13 cellular contexts compared by ENCODE assay signal in genomic region chr19:4360641-4361151, GRCh38. TPM values are rescaled to one million over a fixed set of nuclear protein-coding genes. Genes with fewer than 3 reads are reported as not detected.
A peak's percentile ranks its signal among the peaks of the same experiment; 100 is the strongest.
DNase-seq lines count a peak whose midpoint lies in the region; ATAC-seq and TF ChIP-seq lines count a peak whose summit lies in the region.
"Had no signal": no experiment of that assay in that cellular context is flagged by ENCODE, and none has a peak within 500 bp of the region (broad histone marks: within the 10 kb centered on the region; RNA-seq: fewer than 3 reads in every experiment).

No MANE protein-coding gene starts in this region.

- DNase-seq in PC-3: no peak
- DNase-seq in endodermal cell: peak; percentile 73
- DNase-seq in osteocyte (ENCODE audit: extremely low spot score, unreplicated experiment): no peak
- no peak for DNase-seq in NCI-H510A (lab: John Stamatoyannopoulos, UW)
- no peak for DNase-seq in NCI-H526 (lab: John Stamatoyannopoulos, UW)
- DNase-seq: activated CD4-positive, alpha-beta T cell treated with anti-CD3 and anti-CD28 coated beads, Interleukin-2, amount 50 U/mL, for 1 hour; activated gamma-delta T cell treated with Interleukin-2 at 50 U/mL for 16 hours; CD8-positive, alpha-beta T cell; cerebellar nuclear complex; NCI-H2171 treated with DMSO at 0.1 percent for 48 hours; OCI-M1 had no signal

- ATAC-seq in PC-3: no peak
- ATAC-seq in GM18868 (IDR thresholded peaks at IDR 0.05; ENCODE audit: unreplicated experiment): no peak
- ATAC-seq: CD8-positive, alpha-beta T cell had no signal

- H3K27ac Mint-ChIP-seq in endodermal cell (peak overlapping the region; percentile 77), osteocyte (ENCODE audit: unreplicated experiment) (peak overlapping the region; percentile 10)
- H3K27ac Mint-ChIP-seq: CD8-positive, alpha-beta T cell had no signal

- BruUV-seq in PC-3 (replicated peaks; lab: Mats Ljungman, UMichigan): TSS peak; percentile 23

- WGBS in endodermal cell (ENCODE audit: insufficient coverage in 1 of 2, insufficient read length in 1 of 2), 2 experiments: 47 to 86% methylated on average over 4 to 12 of the region's 12 CpGs

- H4K20me1 ChIP-seq in PC-3 (ENCODE audit: low read length): no peaks in the 10 kb centered on the region

- H3K4me3 Mint-ChIP-seq in endodermal cell: no peak overlapping the region
- H3K4me3 Mint-ChIP-seq in osteocyte (ENCODE audit: unreplicated experiment): no peak overlapping the region
- H3K4me3 Mint-ChIP-seq: CD8-positive, alpha-beta T cell had no signal

- H3K4me1 ChIP-seq in PC-3 (ENCODE audit: insufficient read depth, low read length) (no peaks in the 10 kb centered on the region), endodermal cell (ENCODE audit: control insufficient read depth, insufficient read depth, low read length) (peaks cover 3% of the 10 kb centered on the region)

- H3K9me3 Mint-ChIP-seq in endodermal cell (no peaks in the 10 kb centered on the region), osteocyte (ENCODE audit: unreplicated experiment) (no peaks in the 10 kb centered on the region)
- H3K9me3 Mint-ChIP-seq: CD8-positive, alpha-beta T cell had no signal

- H3K27ac ChIP-seq in PC-3 (ENCODE audit: low read length) (no peak overlapping the region), endodermal cell (ENCODE audit: low read depth, low read length) (peak overlapping the region; percentile 72)

- H3K4me2 ChIP-seq in PC-3 (ENCODE audit: low read length): no peak overlapping the region

- H2AFZ ChIP-seq in PC-3 (ENCODE audit: low read length): no peak overlapping the region

- no peaks in the 10 kb centered on the region for H3K9me3 ChIP-seq in PC-3 (ENCODE audit: low read length)
- H3K9me3 ChIP-seq in endodermal cell (ENCODE audit: control insufficient read depth, low read length): no peaks in the 10 kb centered on the region

- peak; percentile 6 for TF ChIP-seq POLR2A in GM19099 (IDR thresholded peaks at IDR 0.05; ENCODE audit: extremely low read depth, insufficient read length, low read depth)

- H3K27me3 Mint-ChIP-seq in endodermal cell (ENCODE audit: insufficient read depth) (no peaks in the 10 kb centered on the region), osteocyte (ENCODE audit: unreplicated experiment) (no peaks in the 10 kb centered on the region)

- H3K4me3 ChIP-seq in PC-3 (ENCODE audit: low read length) (no peak overlapping the region), endodermal cell (ENCODE audit: low read length) (no peak overlapping the region)

- H3K79me2 ChIP-seq in PC-3 (ENCODE audit: low read length): no peaks in the 10 kb centered on the region

- no peak for TF ChIP-seq CTCF in PC-3 (conservative IDR thresholded peaks at IDR 0.05; ENCODE audit: low read depth, low read length)
- peak; percentile 39 for TF ChIP-seq CTCF in endodermal cell (conservative IDR thresholded peaks at IDR 0.05)
- TF ChIP-seq CTCF in osteocyte (IDR thresholded peaks at IDR 0.05): no peak

- peaks cover 3% of the 10 kb centered on the region; the same call in 1 of the 2 replicates for H3K36me3 ChIP-seq in PC-3 (ENCODE audit: low read depth, low read length)
- H3K36me3 ChIP-seq in endodermal cell (ENCODE audit: control insufficient read depth, insufficient read depth, low read length): peaks cover 28% of the 10 kb centered on the region

- H3K36me3 Mint-ChIP-seq in endodermal cell (ENCODE audit: low read depth): peaks cover 26% of the 10 kb centered on the region
- peaks cover 12% of the 10 kb centered on the region for H3K36me3 Mint-ChIP-seq in osteocyte (ENCODE audit: unreplicated experiment)

- peaks cover 7% of the 10 kb centered on the region for H3K4me1 Mint-ChIP-seq in endodermal cell
- H3K4me1 Mint-ChIP-seq in osteocyte (ENCODE audit: unreplicated experiment): peaks cover 8% of the 10 kb centered on the region

- POLR2A ChIA-PET in PC-3 (lab: Charles Lee; ENCODE audit: unreplicated experiment): no interaction called here

- no peaks in the 10 kb centered on the region for H3K27me3 ChIP-seq in PC-3 (ENCODE audit: low read length)
- H3K27me3 ChIP-seq in endodermal cell (ENCODE audit: control insufficient read depth, insufficient read depth, low read length, poor library complexity, severe bottlenecking): no peaks in the 10 kb centered on the region

- CTCF ChIA-PET in PC-3 (lab: Charles Lee): interaction anchor here (0.6 kb wide), 1 partner anchor 18 kb away, joined by 3 read pairs; no protein-coding TSS in a partner anchor

- intact Hi-C loops in PC-3 (cut with micrococcal nuclease): no loop called here

- no peaks in the 10 kb centered on the region for H3F3A ChIP-seq in PC-3 (ENCODE audit: low read length, unreplicated experiment)

- no peaks in the 10 kb centered on the region for H3K9me2 ChIP-seq in PC-3 (replicated peaks; ENCODE audit: low read length)

- H3K9ac ChIP-seq in PC-3 (ENCODE audit: low read length): no peak overlapping the region
- no peak overlapping the region for H3K9ac ChIP-seq in endodermal cell (ENCODE audit: extremely low read depth, low read length, poor library complexity, severe bottlenecking)

RNA-seq across cellular contexts. Expression of gene MPND, which starts 17.3 kb away (rescaled TPM):
- 5.6 and 10.9 TPM in 2 replicates for total RNA-seq in PC-3 (2014; rRNA removed)
- 10 to 100 TPM; 51.5 to 55.9 TPM for total RNA-seq in endodermal cell
- 32.8 TPM for polyA plus RNA-seq in endodermal cell (2013, experiment 1 of 2)
- polyA plus RNA-seq in endodermal cell (2013, experiment 2 of 2): 30.6 TPM
- 14.2 and 20.0 TPM in 2 replicates for total RNA-seq in osteocyte

RNA-seq across cellular contexts. Expression of gene STAP2, which starts 22.1 kb away (rescaled TPM):
- 71.1 and 72.6 TPM in 2 replicates for total RNA-seq in PC-3 (2014; rRNA removed)
- 10 to 100 TPM; 12.7 to 13.3 TPM for total RNA-seq in endodermal cell
- polyA plus RNA-seq in endodermal cell (2013, experiment 1 of 2): 10.3 TPM
- polyA plus RNA-seq in endodermal cell (2013, experiment 2 of 2): 9.6 TPM
- total RNA-seq in osteocyte: 2.7 and 5.9 TPM in 2 replicates

RNA-seq across cellular contexts. Expression of gene SH3GL1, which starts 39.7 kb away (rescaled TPM):
- total RNA-seq in PC-3 (2014; rRNA removed) (59.8 and 71.1 TPM in 2 replicates), endodermal cell (10 to 100 TPM; 76.8 to 77.0 TPM), osteocyte (105 and 115 TPM in 2 replicates)
- polyA plus RNA-seq in endodermal cell (2013, experiment 1 of 2): 76.9 TPM
- polyA plus RNA-seq in endodermal cell (2013, experiment 2 of 2): 77.1 TPM

RNA-seq across cellular contexts. Expression of gene CHAF1A, which starts 41.7 kb away (rescaled TPM):
- 48.9 and 59.8 TPM in 2 replicates for total RNA-seq in PC-3 (2014; rRNA removed)
- total RNA-seq in endodermal cell: 10 to 100 TPM; 70.7 to 76.9 TPM
- polyA plus RNA-seq in endodermal cell (2013, experiment 1 of 2): 48.1 TPM
- 46.4 TPM for polyA plus RNA-seq in endodermal cell (2013, experiment 2 of 2)
- 9.7 and 14.0 TPM in 2 replicates for total RNA-seq in osteocyte

RNA-seq across cellular contexts. Expression of gene FSD1, which starts 56.3 kb away (rescaled TPM):
- total RNA-seq in PC-3 (2014; rRNA removed) (8.7 and 11.3 TPM in 2 replicates), endodermal cell (10 to 100 TPM; 33.3 to 37.9 TPM), osteocyte (13.3 and 15.6 TPM in 2 replicates)
- polyA plus RNA-seq in endodermal cell (2013, experiment 1 of 2): 66.1 TPM
- 53.5 TPM for polyA plus RNA-seq in endodermal cell (2013, experiment 2 of 2)
